1 cellular context compared by ENCODE assay signal in the genomic region with DNA sequence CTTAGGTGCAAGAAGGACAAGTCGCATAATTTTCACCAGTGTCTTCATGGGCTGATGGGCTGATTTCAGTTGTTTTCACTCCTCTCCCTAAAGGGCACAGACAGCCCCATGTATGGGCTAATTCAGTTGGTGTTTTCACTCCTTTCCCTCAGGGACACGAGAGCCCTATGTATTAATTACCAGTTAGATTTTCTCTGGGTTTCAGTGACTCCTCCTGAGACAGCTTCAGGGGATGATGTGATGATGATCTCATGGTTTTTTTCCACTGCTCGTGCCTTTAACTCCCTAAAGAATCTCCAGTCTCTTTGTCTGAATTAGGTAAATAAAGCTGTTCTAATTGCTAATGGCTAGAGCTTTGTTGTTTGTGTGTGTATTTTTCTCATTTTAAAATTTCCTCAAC.
TF ChIP-seq lines count a peak whose summit lies in the region.

No MANE protein-coding gene starts in this region.

TF ChIP-seq in HEK293, 187 proteins besides CTCF, POLR2A, EP300 and RAD21 (continued from another document):
- TF ChIP-seq, protein P1, sequence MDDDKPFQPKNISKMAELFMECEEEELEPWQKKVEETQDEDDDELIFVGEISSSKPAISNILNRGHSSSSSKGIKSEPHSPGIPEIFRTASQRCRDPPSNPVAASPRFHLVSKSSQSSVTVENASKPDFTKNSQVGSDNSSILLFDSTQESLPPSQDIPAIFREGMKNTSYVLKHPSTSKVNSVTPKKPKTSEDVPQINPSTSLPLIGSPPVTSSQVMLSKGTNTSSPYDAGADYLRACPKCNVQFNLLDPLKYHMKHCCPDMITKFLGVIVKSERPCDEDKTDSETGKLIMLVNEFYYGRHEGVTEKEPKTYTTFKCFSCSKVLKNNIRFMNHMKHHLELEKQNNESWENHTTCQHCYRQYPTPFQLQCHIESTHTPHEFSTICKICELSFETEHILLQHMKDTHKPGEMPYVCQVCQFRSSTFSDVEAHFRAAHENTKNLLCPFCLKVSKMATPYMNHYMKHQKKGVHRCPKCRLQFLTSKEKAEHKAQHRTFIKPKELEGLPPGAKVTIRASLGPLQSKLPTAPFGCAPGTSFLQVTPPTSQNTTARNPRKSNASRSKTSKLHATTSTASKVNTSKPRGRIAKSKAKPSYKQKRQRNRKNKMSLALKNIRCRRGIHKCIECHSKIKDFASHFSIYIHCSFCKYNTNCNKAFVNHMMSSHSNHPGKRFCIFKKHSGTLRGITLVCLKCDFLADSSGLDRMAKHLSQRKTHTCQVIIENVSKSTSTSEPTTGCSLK (tag by site-specific recombination; IDR thresholded peaks at IDR 0.05): no peak
- TF ChIP-seq ZNF350 (tag by site-specific recombination; IDR thresholded peaks at IDR 0.05) (no peak), ZBTB21 (tag by site-specific recombination; IDR thresholded peaks at IDR 0.05) (0 out of 2 replicates have a peak, but pooled peaks have one; percentile 53), ZXDB (tag by site-specific recombination; IDR thresholded peaks at IDR 0.05) (no peak), SP7 (tag by site-specific recombination; IDR thresholded peaks at IDR 0.05) (peak; percentile 89), PRDM1 (tag by site-specific recombination; IDR thresholded peaks at IDR 0.05) (peak; percentile 87), ZNF2 (tag by site-specific recombination; IDR thresholded peaks at IDR 0.05) (no peak)
- TF ChIP-seq, protein P2, sequence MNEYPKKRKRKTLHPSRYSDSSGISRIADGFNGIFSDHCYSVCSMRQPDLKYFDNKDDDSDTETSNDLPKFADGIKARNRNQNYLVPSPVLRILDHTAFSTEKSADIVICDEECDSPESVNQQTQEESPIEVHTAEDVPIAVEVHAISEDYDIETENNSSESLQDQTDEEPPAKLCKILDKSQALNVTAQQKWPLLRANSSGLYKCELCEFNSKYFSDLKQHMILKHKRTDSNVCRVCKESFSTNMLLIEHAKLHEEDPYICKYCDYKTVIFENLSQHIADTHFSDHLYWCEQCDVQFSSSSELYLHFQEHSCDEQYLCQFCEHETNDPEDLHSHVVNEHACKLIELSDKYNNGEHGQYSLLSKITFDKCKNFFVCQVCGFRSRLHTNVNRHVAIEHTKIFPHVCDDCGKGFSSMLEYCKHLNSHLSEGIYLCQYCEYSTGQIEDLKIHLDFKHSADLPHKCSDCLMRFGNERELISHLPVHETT (tag by site-specific recombination; IDR thresholded peaks at IDR 0.05): 0 out of 2 replicates have a peak, but pooled peaks have one; percentile 19
- TF ChIP-seq, protein P3, sequence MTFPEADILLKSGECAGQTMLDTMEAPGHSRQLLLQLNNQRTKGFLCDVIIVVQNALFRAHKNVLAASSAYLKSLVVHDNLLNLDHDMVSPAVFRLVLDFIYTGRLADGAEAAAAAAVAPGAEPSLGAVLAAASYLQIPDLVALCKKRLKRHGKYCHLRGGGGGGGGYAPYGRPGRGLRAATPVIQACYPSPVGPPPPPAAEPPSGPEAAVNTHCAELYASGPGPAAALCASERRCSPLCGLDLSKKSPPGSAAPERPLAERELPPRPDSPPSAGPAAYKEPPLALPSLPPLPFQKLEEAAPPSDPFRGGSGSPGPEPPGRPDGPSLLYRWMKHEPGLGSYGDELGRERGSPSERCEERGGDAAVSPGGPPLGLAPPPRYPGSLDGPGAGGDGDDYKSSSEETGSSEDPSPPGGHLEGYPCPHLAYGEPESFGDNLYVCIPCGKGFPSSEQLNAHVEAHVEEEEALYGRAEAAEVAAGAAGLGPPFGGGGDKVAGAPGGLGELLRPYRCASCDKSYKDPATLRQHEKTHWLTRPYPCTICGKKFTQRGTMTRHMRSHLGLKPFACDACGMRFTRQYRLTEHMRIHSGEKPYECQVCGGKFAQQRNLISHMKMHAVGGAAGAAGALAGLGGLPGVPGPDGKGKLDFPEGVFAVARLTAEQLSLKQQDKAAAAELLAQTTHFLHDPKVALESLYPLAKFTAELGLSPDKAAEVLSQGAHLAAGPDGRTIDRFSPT (tag by site-specific recombination; IDR thresholded peaks at IDR 0.05): no peak
